In the genomic region with DNA sequence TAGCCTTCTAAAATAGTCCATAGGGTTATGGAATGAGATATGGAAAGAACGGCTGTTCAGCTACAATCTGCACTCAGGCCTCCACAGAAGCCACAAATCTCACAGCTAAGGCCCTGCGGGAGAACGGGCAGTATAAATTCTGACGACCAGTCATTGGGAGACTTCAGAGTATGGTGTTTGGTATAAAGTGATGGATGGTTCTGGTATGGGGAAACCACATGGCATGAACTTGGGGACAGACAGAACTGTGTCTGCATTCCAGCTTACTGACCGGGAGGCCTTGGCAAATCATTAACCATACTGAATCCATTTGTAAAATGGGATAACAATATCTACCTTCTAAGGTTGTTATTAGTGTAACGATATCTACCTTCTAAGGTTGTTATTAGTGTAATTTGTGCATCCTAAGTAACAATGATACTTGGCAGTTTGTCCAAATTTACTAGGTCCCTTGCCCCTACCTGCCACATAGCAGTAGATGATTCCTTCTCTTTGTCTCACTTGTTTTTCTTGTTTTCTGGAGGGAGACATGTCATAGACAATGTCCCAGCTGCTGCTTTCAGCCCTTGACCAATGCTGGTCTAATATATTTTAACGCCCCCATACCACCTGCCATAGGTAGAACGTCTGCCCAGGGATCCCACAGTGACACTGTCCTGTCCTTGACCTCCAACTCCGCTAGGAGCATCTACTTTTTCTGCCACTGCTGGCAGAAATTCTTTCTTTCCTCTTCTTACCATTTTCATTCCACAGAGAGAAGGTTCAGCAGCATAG, we compare ENCODE assay signal across 16 cellular contexts. TPM values are rescaled to one million over a fixed set of nuclear protein-coding genes. Genes with fewer than 3 reads are reported as not detected.
A peak's percentile ranks its signal among the peaks of the same experiment; 100 is the strongest.
DNase-seq lines count a peak whose midpoint lies in the region; ATAC-seq and TF ChIP-seq lines count a peak whose summit lies in the region.
"Had no signal": no experiment of that assay in that cellular context is flagged by ENCODE, and none has a peak within 500 bp of the region (broad histone marks: within the 10 kb centered on the region; RNA-seq: fewer than 3 reads in every experiment).

No MANE protein-coding gene starts in this region.

- POLR2A ChIA-PET in RWPE1 (lab: Yijun Ruan, JAX; ENCODE audit: low non-redundant PET): no interaction called here

- no peak overlapping the region for H3K4me3 ChIP-seq in body of pancreas

- DNase-seq in DMS53 (lab: John Stamatoyannopoulos, UW) (peak; percentile 77), body of pancreas (peak in 2 of 4 donors; percentile 34 to 47), left lobe of liver (ENCODE audit: low spot score) (no peak), progenitor cell of endocrine pancreas (ENCODE audit: low spot score, unreplicated experiment) (no peak), nucleus accumbens (lab: John Stamatoyannopoulos, UW) (no peak), NCI-H774 (lab: John Stamatoyannopoulos, UW) (no peak), RWPE1 (ENCODE audit: low spot score) (no peak), left ventricle myocardium superior (no peak)
- DNase-seq: BE2C; CD8-positive, alpha-beta T cell; MM.1S; NCI-H1105; NCI-H187; NCI-H748 treated with DMSO at 0.1 percent for 48 hours; SIG-M5 had no signal

- no peak for TF ChIP-seq POLR2A in body of pancreas (IDR thresholded peaks at IDR 0.05)

- peaks cover 29% of the 10 kb centered on the region for H3K4me1 ChIP-seq in body of pancreas

- intact Hi-C loops in body of pancreas (cut with DNase I) (no loop called here), left ventricle myocardium superior (cut with micrococcal nuclease) (loop anchor here (10.0 kb wide), 1 partner anchor 55 kb away; no protein-coding TSS in a partner anchor)

- TF ChIP-seq CTCF in body of pancreas (IDR thresholded peaks at IDR 0.05) (no peak), progenitor cell of endocrine pancreas (IDR thresholded peaks at IDR 0.05; ENCODE audit: unreplicated experiment) (no peak), RWPE1 (conservative IDR thresholded peaks at IDR 0.05; ENCODE audit: low read depth) (no peak)

- H3K4me3 Mint-ChIP-seq in progenitor cell of endocrine pancreas (ENCODE audit: low read depth): no peak overlapping the region
- H3K4me3 Mint-ChIP-seq: CD8-positive, alpha-beta T cell had no signal

- no peaks in the 10 kb centered on the region for H3K36me3 ChIP-seq in body of pancreas (replicated peaks in 1 of 2; ENCODE audit: insufficient read depth in 1 of 2, low read depth in 2 of 2)
- H3K36me3 ChIP-seq: BE2C had no signal

- H3K27me3 ChIP-seq in body of pancreas: no peaks in the 10 kb centered on the region
- H3K27me3 ChIP-seq: BE2C had no signal

- CTCF ChIA-PET in RWPE1 (lab: Yijun Ruan, JAX): no interaction called here

- ATAC-seq in body of pancreas (peak; percentile 71), left lobe of liver (peak; percentile 85), left ventricle myocardium superior (no peak)
- ATAC-seq: CD8-positive, alpha-beta T cell had no signal

- peaks cover 30% of the 10 kb centered on the region for H3K27me3 Mint-ChIP-seq in progenitor cell of endocrine pancreas

- H3K27ac Mint-ChIP-seq in progenitor cell of endocrine pancreas: peak overlapping the region; percentile 51
- H3K27ac Mint-ChIP-seq: CD8-positive, alpha-beta T cell had no signal

- no peaks in the 10 kb centered on the region for H3K9me3 ChIP-seq in body of pancreas
- H3K9me3 ChIP-seq: BE2C had no signal

- 59 to 60% methylated on average over 9 of the region's 9 CpGs for WGBS in body of pancreas, 2 donors

- H3K4me1 Mint-ChIP-seq in progenitor cell of endocrine pancreas (ENCODE audit: low read depth): peaks cover 12% of the 10 kb centered on the region

- peak overlapping the region; percentile 4 to 67 (median 43) for H3K27ac ChIP-seq in body of pancreas
- no peak overlapping the region for H3K27ac ChIP-seq in RWPE1
- H3K27ac ChIP-seq: KMS-11 had no signal

- no peaks in the 10 kb centered on the region for H3K36me3 Mint-ChIP-seq in progenitor cell of endocrine pancreas (ENCODE audit: insufficient read depth)
- H3K36me3 Mint-ChIP-seq: CD8-positive, alpha-beta T cell had no signal

- H3K9me3 Mint-ChIP-seq in progenitor cell of endocrine pancreas (ENCODE audit: low read depth): no peaks in the 10 kb centered on the region
- H3K9me3 Mint-ChIP-seq: CD8-positive, alpha-beta T cell had no signal

RNA-seq across cellular contexts. Expression of a gene that starts 6.8 kb away (rescaled TPM):
- total RNA-seq in body of pancreas: 1 to 10 TPM; 6.2 to 7.3 TPM
- 0.81 TPM for total RNA-seq in left lobe of liver
- 1.3 and 1.5 TPM in 2 replicates for total RNA-seq in progenitor cell of endocrine pancreas
- total RNA-seq in left ventricle myocardium superior: 2.0 TPM
